ENCODE assay signal across 8 cellular contexts in genomic region chr1:201840055-201840454, GRCh38.
"Had no signal": no experiment of that assay in that cellular context is flagged by ENCODE, and none has a peak within 500 bp of the region (broad histone marks: within the 10 kb centered on the region; RNA-seq: fewer than 3 reads in every experiment).

No MANE protein-coding gene starts in this region.

- ATAC-seq: GM23338 had no signal

- H3K27ac ChIP-seq: HL-60 had no signal

- DNase-seq: H9, HCEC 1CT, IMR-90, KBM-7 had no signal

- H2AFZ ChIP-seq: GM23338 had no signal

- H3K4me3 Mint-ChIP-seq: GM23338, H9 had no signal

- FAIRE-seq: H1, H54 had no signal

- H3K4me2 ChIP-seq: GM23338 had no signal

- H3K27ac Mint-ChIP-seq: GM23338 had no signal

- H3K4me3 ChIP-seq: GM23338 had no signal
